ENCODE assay signal across 8 cellular contexts in the genomic region with DNA sequence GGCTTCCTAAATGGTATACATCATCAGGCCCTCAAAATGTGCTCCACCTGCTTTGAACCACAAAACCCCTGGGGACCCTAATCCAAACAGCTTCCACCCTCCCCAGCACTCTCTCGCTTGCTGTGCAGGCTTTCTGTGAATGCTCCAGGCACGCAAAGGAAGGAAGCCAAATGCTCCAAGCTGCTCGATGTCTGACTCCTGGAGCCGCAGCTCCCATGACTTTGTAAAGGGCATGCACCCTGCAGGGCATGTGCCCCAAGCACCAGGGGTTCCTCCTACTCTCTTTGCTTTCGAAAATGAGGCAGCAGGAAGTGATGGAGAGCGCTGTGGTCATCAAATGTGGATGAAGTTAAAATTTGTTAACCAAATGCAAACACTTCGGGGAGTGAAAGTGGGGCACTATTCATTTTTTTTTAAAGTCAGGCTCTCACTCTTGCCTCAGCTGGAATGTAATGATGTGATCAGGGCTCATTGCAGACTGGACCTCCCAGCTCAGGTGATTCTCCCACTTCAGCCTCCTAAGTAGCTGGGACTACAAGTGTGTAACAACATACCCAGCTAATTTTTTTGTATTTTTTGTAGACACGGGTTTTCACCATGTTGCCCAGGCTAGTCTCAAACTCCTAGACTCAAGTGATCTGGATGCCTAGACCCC.
DNase-seq lines count a peak whose midpoint lies in the region; ATAC-seq lines count a peak whose summit lies in the region.
"Not testable (repeated sequence)": the region's sequence is repeated elsewhere in the genome, so short reads cannot be mapped to it uniquely, and the experiment has no call there.

No MANE protein-coding gene starts in this region.

- H3K4me1 Mint-ChIP-seq in activated T-helper 1 cell treated with anti-CD3 and anti-CD28 coated beads, Interleukin-12 subunit alpha, Interleukin-12 subunit beta, Interleukin-2, Interleukin-4 antibody, amounts not matched to agents 30 ng/mL and 10 ng/mL and 1 ng/mL, durations not matched to agents 14 hours and 24 hours and 36 hours (ENCODE audit: low read depth), result not testable (repeated sequence)

- not testable (repeated sequence) for H3K27me3 ChIP-seq in HUES64 (ENCODE audit: insufficient read depth, low read length)

- 13% methylated on average over 8 of the region's 8 CpGs for WGBS in HUES64

- not testable (repeated sequence) for H3K4me3 Mint-ChIP-seq in activated T-helper 1 cell treated with anti-CD3 and anti-CD28 coated beads, Interleukin-12 subunit alpha, Interleukin-12 subunit beta, Interleukin-2, Interleukin-4 antibody, amounts not matched to agents 30 ng/mL and 10 ng/mL and 1 ng/mL, durations not matched to agents 14 hours and 24 hours and 36 hours

- peak overlapping the region; percentile 76; the same call in 1 of the 2 replicates for H3K27ac ChIP-seq in HUES64 (ENCODE audit: low read depth, low read length)

- DNase-seq in GM04503 (ENCODE audit: low read depth) (peak; percentile 18), NCI-H69 (lab: John Stamatoyannopoulos, UW) (peak; percentile 95), germinal center (ENCODE audit: low spot score) (peak; percentile 5)
- DNase-seq in activated T-helper 1 cell treated with anti-CD3 and anti-CD28 coated beads, Interleukin-12 subunit alpha, Interleukin-12 subunit beta, Interleukin-2, Interleukin-4 antibody, amounts not matched to agents 30 ng/mL and 10 ng/mL and 1 ng/mL, durations not matched to agents 14 hours and 24 hours and 36 hours (ENCODE audit: low spot score); stimulated activated naive CD8-positive, alpha-beta T cell treated with anti-CD3 and anti-CD28 coated beads, Interleukin-15, Interleukin-2, amounts not matched to agents 100 U/mL and 50 U/mL, for 24 hours: not testable (repeated sequence)

- H3K4me1 ChIP-seq in HUES64 (ENCODE audit: insufficient read depth, low read length), result not testable (repeated sequence)

- intact Hi-C loops in activated T-helper 1 cell treated with anti-CD3 and anti-CD28 coated beads, Interleukin-12 subunit alpha, Interleukin-12 subunit beta, Interleukin-2, Interleukin-4 antibody, amounts not matched to agents 30 ng/mL and 10 ng/mL and 1 ng/mL, durations not matched to agents 14 hours and 24 hours and 36 hours (cut with micrococcal nuclease), result not testable (repeated sequence)

- not testable (repeated sequence) for H3K36me3 ChIP-seq in HUES64 (ENCODE audit: insufficient read depth, low read length)

- H3K9ac ChIP-seq in HUES64 (ENCODE audit: low read depth, low read length), result not testable (repeated sequence)

- not testable (repeated sequence) for H3K4me3 ChIP-seq in HUES64 (ENCODE audit: low read length)

- H3K9me3 ChIP-seq in HUES64 (ENCODE audit: insufficient read depth, low read depth, low read length), result not testable (repeated sequence)

- H3K27me3 Mint-ChIP-seq in activated T-helper 1 cell treated with anti-CD3 and anti-CD28 coated beads, Interleukin-12 subunit alpha, Interleukin-12 subunit beta, Interleukin-2, Interleukin-4 antibody, amounts not matched to agents 30 ng/mL and 10 ng/mL and 1 ng/mL, durations not matched to agents 14 hours and 24 hours and 36 hours (ENCODE audit: insufficient read depth), result peaks cover 12% of the 10 kb centered on the region

- peak overlapping the region; percentile 48 for H3K27ac Mint-ChIP-seq in activated T-helper 1 cell treated with anti-CD3 and anti-CD28 coated beads, Interleukin-12 subunit alpha, Interleukin-12 subunit beta, Interleukin-2, Interleukin-4 antibody, amounts not matched to agents 30 ng/mL and 10 ng/mL and 1 ng/mL, durations not matched to agents 14 hours and 24 hours and 36 hours

- peak; percentile 90 for ATAC-seq in GM19452 (IDR thresholded peaks at IDR 0.05; ENCODE audit: unreplicated experiment)
- peak; percentile 96 for ATAC-seq in HG02840 (IDR thresholded peaks at IDR 0.05; ENCODE audit: low FRiP score, unreplicated experiment)
- ATAC-seq in stimulated activated naive CD8-positive, alpha-beta T cell treated with anti-CD3 and anti-CD28 coated beads, Interleukin-15, Interleukin-2, amounts not matched to agents 100 U/mL and 50 U/mL, for 24 hours, result peak; percentile 78

- H3K36me3 Mint-ChIP-seq in activated T-helper 1 cell treated with anti-CD3 and anti-CD28 coated beads, Interleukin-12 subunit alpha, Interleukin-12 subunit beta, Interleukin-2, Interleukin-4 antibody, amounts not matched to agents 30 ng/mL and 10 ng/mL and 1 ng/mL, durations not matched to agents 14 hours and 24 hours and 36 hours (ENCODE audit: low read depth), result not testable (repeated sequence)

- not testable (repeated sequence) for H3K9me3 Mint-ChIP-seq in activated T-helper 1 cell treated with anti-CD3 and anti-CD28 coated beads, Interleukin-12 subunit alpha, Interleukin-12 subunit beta, Interleukin-2, Interleukin-4 antibody, amounts not matched to agents 30 ng/mL and 10 ng/mL and 1 ng/mL, durations not matched to agents 14 hours and 24 hours and 36 hours
